33 cellular contexts compared by ENCODE assay signal in genomic region chr4:183129125-183129524, GRCh38.
"Had no signal": no experiment of that assay in that cellular context is flagged by ENCODE, and none has a peak within 500 bp of the region (broad histone marks: within the 10 kb centered on the region; RNA-seq: fewer than 3 reads in every experiment).

No MANE protein-coding gene starts in this region.

- H3K9ac ChIP-seq: SK-N-SH had no signal

- ATAC-seq: activated CD8-positive, alpha-beta T cell treated with anti-CD3 and anti-CD28 coated beads for 36 hours; activated T-cell treated with anti-CD3 and anti-CD28 coated beads, Interleukin-2, amount 50 U/mL, for 72 hours; activated T-helper 17 cell treated with anti-CD3 and anti-CD28 coated beads, Interleukin-2, amount 50 U/mL, for 72 hours; PC-3; WTC11 had no signal

- H3K27me3 ChIP-seq: brain microvascular endothelial cell, SJCRH30 had no signal

- H3K4me3 ChIP-seq: SJCRH30 had no signal

- FAIRE-seq: RCC 7860, TTC549 had no signal

- H3K4me1 Mint-ChIP-seq: activated naive CD8-positive, alpha-beta T cell treated with anti-CD3 and anti-CD28 coated beads for 36 hours; central memory CD8-positive, alpha-beta T cell had no signal

- H3K36me3 ChIP-seq: brain microvascular endothelial cell, SJCRH30 had no signal

- H3K27ac ChIP-seq: brain microvascular endothelial cell, SJCRH30 had no signal

- H3K4me3 Mint-ChIP-seq: activated CD8-positive, alpha-beta T cell treated with anti-CD3 and anti-CD28 coated beads for 36 hours; activated naive CD8-positive, alpha-beta T cell treated with anti-CD3 and anti-CD28 coated beads for 36 hours; activated T-cell treated with anti-CD3 and anti-CD28 coated beads, Interleukin-2, amount 50 U/mL, for 72 hours; activated T-helper 17 cell treated with anti-CD3 and anti-CD28 coated beads, Interleukin-2, amount 50 U/mL, for 72 hours; central memory CD8-positive, alpha-beta T cell; T-helper 1 cell treated with Interleukin-12 subunit alpha and Interleukin-12 subunit beta and Interleukin-4 antibody, amounts not matched to agents 30 μg/mL and 1 μg/mL, for 36 hours; T-helper 2 cell treated with Interferon-gamma antibody and Interleukin-4, amounts not matched to agents 5 μg/mL and 100 μg/mL, for 36 hours; WTC11 had no signal

- H3K9me3 ChIP-seq: SJCRH30, SK-N-SH had no signal

- H3K27me3 Mint-ChIP-seq: activated naive CD8-positive, alpha-beta T cell treated with anti-CD3 and anti-CD28 coated beads for 36 hours; activated T-helper 17 cell treated with anti-CD3 and anti-CD28 coated beads, Interleukin-2, amount 50 U/mL, for 72 hours had no signal

- H3K36me3 Mint-ChIP-seq: activated naive CD8-positive, alpha-beta T cell treated with anti-CD3 and anti-CD28 coated beads for 36 hours; WTC11 had no signal

- H3K4me1 ChIP-seq: SJCRH30 had no signal

- H3K9me3 Mint-ChIP-seq: activated CD8-positive, alpha-beta T cell treated with anti-CD3 and anti-CD28 coated beads for 36 hours; activated naive CD8-positive, alpha-beta T cell treated with anti-CD3 and anti-CD28 coated beads for 36 hours; activated T-cell treated with anti-CD3 and anti-CD28 coated beads, Interleukin-2, amount 50 U/mL, for 72 hours; activated T-helper 17 cell treated with anti-CD3 and anti-CD28 coated beads, Interleukin-2, amount 50 U/mL, for 72 hours; central memory CD8-positive, alpha-beta T cell; T-helper 1 cell treated with Interleukin-12 subunit alpha and Interleukin-12 subunit beta and Interleukin-4 antibody, amounts not matched to agents 30 μg/mL and 1 μg/mL, for 36 hours; T-helper 2 cell treated with Interferon-gamma antibody and Interleukin-4, amounts not matched to agents 5 μg/mL and 100 μg/mL, for 36 hours; WTC11 had no signal

- H3K4me2 ChIP-seq: SK-N-SH had no signal

- DNase-seq: activated CD4-positive, alpha-beta T cell treated with anti-CD3 and anti-CD28 coated beads for 48 hours; activated CD4-positive, alpha-beta T cell treated with anti-CD3 and anti-CD28 coated beads, Interleukin-2, amount 50 U/mL, for 4 hours; activated CD4-positive, CD25-positive, alpha-beta regulatory T cell treated with anti-CD3 and anti-CD28 coated beads, Interleukin-2, amount 50 U/mL, for 72 hours; activated CD8-positive, alpha-beta T cell treated with anti-CD3 and anti-CD28 coated beads for 36 hours; activated effector memory CD4-positive, alpha-beta T cell treated with anti-CD3 and anti-CD28 coated beads, Interleukin-2, amount 50 U/mL, for 16 hours; activated naive CD4-positive, alpha-beta T cell; activated naive CD4-positive, alpha-beta T cell treated with anti-CD3 and anti-CD28 coated beads, Interleukin-2, amount 50 U/mL, for 16 hours; activated naive CD8-positive, alpha-beta T cell treated with anti-CD3 and anti-CD28 coated beads for 36 hours; activated T-cell treated with anti-CD3 and anti-CD28 coated beads, Interleukin-2, amount 50 U/mL, for 1 hour; activated T-cell treated with anti-CD3 and anti-CD28 coated beads, Interleukin-2, amount 50 U/mL, for 72 hours; amniotic stem cell; aorta; brain microvascular endothelial cell; NCI-H1417; NCI-H146; NCI-H187; NCI-H2029 treated with DMSO at 0.1 percent for 48 hours; NCI-H2107; NCI-H2171; NCI-H510A; NCI-H526; NCI-H748 treated with DMSO at 0.1 percent for 48 hours; NK-92 treated with Interleukin-12 subunit alpha and Interleukin-12 subunit beta, amount 100 ng/mL, for 24 hours; PC-3; SJCRH30; SK-N-SH had no signal

- H3K27ac Mint-ChIP-seq: activated CD8-positive, alpha-beta T cell treated with anti-CD3 and anti-CD28 coated beads for 36 hours; activated naive CD8-positive, alpha-beta T cell treated with anti-CD3 and anti-CD28 coated beads for 36 hours; activated T-cell treated with anti-CD3 and anti-CD28 coated beads, Interleukin-2, amount 50 U/mL, for 72 hours; activated T-helper 17 cell treated with anti-CD3 and anti-CD28 coated beads, Interleukin-2, amount 50 U/mL, for 72 hours; T-helper 1 cell treated with Interleukin-12 subunit alpha and Interleukin-12 subunit beta and Interleukin-4 antibody, amounts not matched to agents 30 μg/mL and 1 μg/mL, for 36 hours; T-helper 2 cell treated with Interferon-gamma antibody and Interleukin-4, amounts not matched to agents 5 μg/mL and 100 μg/mL, for 36 hours had no signal
